Comparison of ENCODE assay signal across 4 cellular contexts in the genomic region with DNA sequence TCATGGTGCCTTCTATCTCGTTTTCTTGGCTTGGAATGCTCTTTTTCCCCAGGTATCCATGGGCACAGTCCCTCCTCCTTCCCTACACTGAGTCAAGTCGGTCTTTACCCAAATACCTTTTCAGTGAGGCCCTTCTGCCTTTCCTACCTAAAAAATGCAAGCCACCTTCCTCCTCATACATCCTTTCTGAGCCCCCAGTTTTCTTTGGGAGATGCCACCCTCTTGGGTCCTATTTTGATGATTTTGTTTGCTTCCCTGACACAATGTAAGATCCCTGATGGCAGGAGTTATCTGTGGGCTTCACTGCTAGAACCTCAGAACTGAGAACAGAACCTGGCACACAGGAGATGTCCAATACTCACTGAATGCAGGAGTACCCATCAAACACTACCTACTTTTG. TPM values are rescaled to one million over a fixed set of nuclear protein-coding genes. Genes with fewer than 3 reads are reported as not detected.
"Had no signal": no experiment of that assay in that cellular context is flagged by ENCODE, and none has a peak within 500 bp of the region (broad histone marks: within the 10 kb centered on the region; RNA-seq: fewer than 3 reads in every experiment).

No MANE protein-coding gene starts in this region.

- DNase-seq: GDM1, GF-D8 had no signal

- H3K4me3 ChIP-seq: GM12878 had no signal

- ATAC-seq: GM12878 had no signal

RNA-seq across cellular contexts. Expression of gene NLRP13, which starts 22.3 kb away (rescaled TPM):
- total RNA-seq: G401, GM12878 had no signal

RNA-seq across cellular contexts. Expression of gene NLRP8, which starts 37.8 kb away (rescaled TPM):
- total RNA-seq: G401, GM12878 had no signal
